In the genomic region with DNA sequence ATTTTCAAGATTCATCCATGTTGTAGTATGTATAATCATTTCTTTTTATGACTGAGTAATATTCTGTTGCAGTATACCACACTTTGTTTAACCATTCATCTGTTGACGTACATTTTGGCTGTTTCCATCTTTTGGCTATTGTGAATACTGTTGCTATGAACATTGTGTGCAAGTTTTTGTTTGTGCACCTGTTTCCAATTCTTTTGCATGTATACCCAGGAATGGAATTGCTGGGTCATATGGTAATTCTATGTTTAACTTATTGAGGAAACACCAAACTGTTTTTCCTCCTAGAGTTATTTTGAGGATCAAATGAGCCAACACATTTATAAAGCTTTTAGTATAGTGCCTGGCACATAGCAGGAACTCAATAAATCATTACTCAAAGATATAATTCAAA, we compare ENCODE assay signal across 8 cellular contexts.
"Had no signal": no experiment of that assay in that cellular context is flagged by ENCODE, and none has a peak within 500 bp of the region (broad histone marks: within the 10 kb centered on the region; RNA-seq: fewer than 3 reads in every experiment).

No MANE protein-coding gene starts in this region.

- FAIRE-seq: H1, HepG2 had no signal

- H3K4me3 Mint-ChIP-seq: GM23338, HFFc6, IgD-negative memory B cell had no signal

- H3K27ac Mint-ChIP-seq: GM23338, HFFc6, IgD-negative memory B cell had no signal

- ATAC-seq: GM23338, HCT116, HepG2 had no signal

- DNase-seq: H7, HFFc6, KBM-7 had no signal

- H3K9me3 Mint-ChIP-seq: GM23338, HFFc6 had no signal

- H3K4me1 Mint-ChIP-seq: IgD-negative memory B cell had no signal
